ENCODE assay signal across 8 cellular contexts in the genomic region with DNA sequence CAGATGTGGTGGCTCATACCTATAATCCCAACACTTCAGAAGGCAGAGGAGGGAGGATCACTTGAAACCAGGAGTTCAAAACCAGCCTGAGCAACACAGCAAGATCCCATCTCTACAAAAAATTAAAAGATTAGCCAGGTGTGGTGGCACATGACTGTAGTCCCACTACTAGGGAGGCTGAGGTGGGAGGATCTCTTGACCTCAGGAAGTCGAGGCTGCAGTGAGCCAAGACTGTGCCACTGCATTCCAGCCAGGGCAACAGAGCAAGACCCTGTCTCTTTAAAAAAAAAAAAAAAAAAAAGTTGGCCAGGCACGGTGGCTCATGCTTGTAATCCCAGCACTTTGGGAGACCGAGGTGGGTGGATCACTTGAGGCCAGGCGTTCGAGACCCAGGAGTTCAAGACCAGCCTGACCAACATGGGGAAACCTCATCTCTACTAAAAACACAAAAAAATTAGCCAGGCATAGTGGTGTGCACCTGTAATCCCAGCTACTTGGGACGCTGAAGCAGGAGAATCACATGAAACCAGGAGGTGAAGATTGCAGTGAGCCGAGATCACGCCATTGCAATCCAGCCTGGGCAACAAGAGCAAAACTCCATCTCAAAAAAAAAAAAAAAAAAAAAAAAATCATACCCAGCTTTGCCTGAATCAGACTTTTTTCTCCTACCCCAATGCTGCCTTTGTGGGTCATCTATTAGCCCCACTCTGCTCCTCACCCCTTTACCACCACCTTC. TPM values are rescaled to one million over a fixed set of nuclear protein-coding genes. Genes with fewer than 3 reads are reported as not detected.
DNase-seq lines count a peak whose midpoint lies in the region; ATAC-seq and TF ChIP-seq lines count a peak whose summit lies in the region.
"Not testable (repeated sequence)": the region's sequence is repeated elsewhere in the genome, so short reads cannot be mapped to it uniquely, and the experiment has no call there.

No MANE protein-coding gene starts in this region.

- H3K36me3 Mint-ChIP-seq in brain: peaks cover 13% of the 10 kb centered on the region
- H3K36me3 Mint-ChIP-seq in neural progenitor cell, type B pancreatic cell: not testable (repeated sequence)

- H4K20me1 ChIP-seq in BLaER1: peaks cover 68% of the 10 kb centered on the region
- not testable (repeated sequence) for H4K20me1 ChIP-seq in hepatocyte (ENCODE audit: insufficient read depth, poor library complexity, severe bottlenecking); neural progenitor cell (ENCODE audit: low read depth)

- 50 to 68% methylated on average over 4 to 8 of the region's 8 CpGs for WGBS in gastroesophageal sphincter (ENCODE audit: low coverage in 1 of 2), 2 donors
- WGBS in hepatocyte (ENCODE audit: low lambda C conversion rate, missing lambda C conversion rate): 76% methylated on average over 8 of the region's 8 CpGs

- H3K9me3 Mint-ChIP-seq in brain (peaks cover 4 to 19% (median 9%) of the 10 kb centered on the region in 5 experiments), neural progenitor cell (peaks cover 11% of the 10 kb centered on the region)
- not testable (repeated sequence) for H3K9me3 Mint-ChIP-seq in type B pancreatic cell

- peaks cover 12% of the 10 kb centered on the region for H3F3A ChIP-seq in neural progenitor cell (ENCODE audit: low read depth)

- peak overlapping the region in 2 of 5 experiments; percentile 21 to 43 for H3K4me3 Mint-ChIP-seq in brain
- H3K4me3 Mint-ChIP-seq in neural progenitor cell, type B pancreatic cell: not testable (repeated sequence)

- peaks cover 74% of the 10 kb centered on the region for H3K79me2 ChIP-seq in hepatocyte
- H3K79me2 ChIP-seq in neural progenitor cell (ENCODE audit: low read depth): not testable (repeated sequence)

- not testable (repeated sequence) for ATAC-seq in gastroesophageal sphincter, gastrocnemius medialis

- not testable (repeated sequence) for TF ChIP-seq POLR2A in gastroesophageal sphincter (IDR thresholded peaks at IDR 0.05); gastrocnemius medialis (IDR thresholded peaks at IDR 0.05)

- not testable (repeated sequence) for TF ChIP-seq EP300 in gastroesophageal sphincter (IDR thresholded peaks at IDR 0.05)

- intact Hi-C loops in gastrocnemius medialis (cut with DNase I; ENCODE audit: low total_unique reads): loop anchor here (5.0 kb wide), 1 partner anchor 92 kb away; no protein-coding TSS in a partner anchor

- not testable (repeated sequence) for H3K9ac ChIP-seq in BLaER1, neural progenitor cell

- not testable (repeated sequence) for H3K27me3 ChIP-seq in BLaER1, gastroesophageal sphincter, hepatocyte, neural progenitor cell, gastrocnemius medialis

- not testable (repeated sequence) for TF ChIP-seq CTCF in VCaP (conservative IDR thresholded peaks at IDR 0.05); brain (conservative IDR thresholded peaks at IDR 0.05); gastroesophageal sphincter (IDR thresholded peaks at IDR 0.05); hepatocyte (IDR thresholded peaks at IDR 0.05; ENCODE audit: poor library complexity); neural progenitor cell (IDR thresholded peaks at IDR 0.05); gastrocnemius medialis (IDR thresholded peaks at IDR 0.05 in 4 of 5, conservative IDR thresholded peaks at IDR 0.05 in 1 of 5); type B pancreatic cell (conservative IDR thresholded peaks at IDR 0.05)

- H3K4me2 ChIP-seq in BLaER1: 0 out of 2 replicates have a peak overlapping the region, but pooled peaks have one; percentile 76
- not testable (repeated sequence) for H3K4me2 ChIP-seq in hepatocyte
- peak overlapping the region; percentile 54 for H3K4me2 ChIP-seq in neural progenitor cell

- DNase-seq in hepatocyte (ENCODE audit: low spot score); neural progenitor cell (ENCODE audit: low spot score); gastrocnemius medialis; type B pancreatic cell (ENCODE audit: extremely low spot score, unreplicated experiment): not testable (repeated sequence)

- H3K27ac Mint-ChIP-seq in brain: peak overlapping the region; percentile 50 to 91 (median 77)
- H3K27ac Mint-ChIP-seq in neural progenitor cell: peak overlapping the region; percentile 98
- peak overlapping the region; percentile 68 for H3K27ac Mint-ChIP-seq in type B pancreatic cell

- in situ Hi-C loops in gastrocnemius medialis (cut with MboI; ENCODE audit: low sequenced_read_pairs in 4 of 4): not testable (repeated sequence)

- H3K27ac ChIP-seq in BLaER1, neural progenitor cell: not testable (repeated sequence)
- peak overlapping the region; percentile 63 for H3K27ac ChIP-seq in VCaP
- peak overlapping the region in 3 of 4 donors; percentile 70 to 77 (median 70) for H3K27ac ChIP-seq in gastroesophageal sphincter
- H3K27ac ChIP-seq in hepatocyte: peak overlapping the region; percentile 77
- peak overlapping the region; percentile 91 to 96 (median 93) for H3K27ac ChIP-seq in gastrocnemius medialis

- not testable (repeated sequence) for H3K36me3 ChIP-seq in BLaER1; gastroesophageal sphincter; hepatocyte (replicated peaks; ENCODE audit: insufficient read depth, low read depth); neural progenitor cell; gastrocnemius medialis

- H2AFZ ChIP-seq in hepatocyte; neural progenitor cell (replicated peaks): not testable (repeated sequence)

- not testable (repeated sequence) for H3K27me3 Mint-ChIP-seq in brain; neural progenitor cell (ENCODE audit: insufficient read depth, low read depth); type B pancreatic cell

- H3K4me3 ChIP-seq in BLaER1, gastroesophageal sphincter, hepatocyte, neural progenitor cell, gastrocnemius medialis: not testable (repeated sequence)

- H3K4me1 Mint-ChIP-seq in brain (peaks cover 69% of the 10 kb centered on the region), neural progenitor cell (peaks cover 62% of the 10 kb centered on the region), type B pancreatic cell (ENCODE audit: unreplicated experiment) (peaks cover 50% of the 10 kb centered on the region)

- not testable (repeated sequence) for H3K9me3 ChIP-seq in BLaER1; gastroesophageal sphincter; hepatocyte (ENCODE audit: low read depth); neural progenitor cell (ENCODE audit: low read depth); gastrocnemius medialis

- H3K4me1 ChIP-seq in BLaER1: peaks cover 75% of the 10 kb centered on the region
- H3K4me1 ChIP-seq in gastroesophageal sphincter: peaks cover 25 to 80% (median 42%) of the 10 kb centered on the region in 3 donors
- H3K4me1 ChIP-seq in hepatocyte (ENCODE audit: insufficient read depth): peaks cover 54% of the 10 kb centered on the region
- H3K4me1 ChIP-seq in neural progenitor cell: peaks cover 30% of the 10 kb centered on the region
- peaks cover 57 to 63% of the 10 kb centered on the region in 2 donors for H3K4me1 ChIP-seq in gastrocnemius medialis

- not testable (repeated sequence) for H3K9me2 ChIP-seq in hepatocyte (replicated peaks; ENCODE audit: insufficient read depth)

RNA-seq across cellular contexts. Expression of gene SIL1, which starts 18.2 kb away (rescaled TPM):
- polyA plus RNA-seq in brain (ENCODE audit: insufficient read depth, low read depth, low replicate concordance): 25.8 TPM
- 10 to 100 TPM; 28.6 to 48.1 (median 36.5) TPM for total RNA-seq in gastroesophageal sphincter
- 73.9 and 82.0 TPM in 2 replicates for total RNA-seq in hepatocyte
- 176 and 197 TPM in 2 replicates for polyA plus RNA-seq in hepatocyte
- 5.5 and 9.7 TPM in 2 replicates for total RNA-seq in neural progenitor cell (ENCODE audit: low replicate concordance)
- total RNA-seq in gastrocnemius medialis: 10 to 100 TPM; 36.6 to 52.6 (median 48.2) TPM
- 40.9 and 63.0 TPM in 2 replicates for total RNA-seq in type B pancreatic cell (ENCODE audit: low replicate concordance)
